Comparison of ENCODE assay signal across 1 cellular context in the genomic region with DNA sequence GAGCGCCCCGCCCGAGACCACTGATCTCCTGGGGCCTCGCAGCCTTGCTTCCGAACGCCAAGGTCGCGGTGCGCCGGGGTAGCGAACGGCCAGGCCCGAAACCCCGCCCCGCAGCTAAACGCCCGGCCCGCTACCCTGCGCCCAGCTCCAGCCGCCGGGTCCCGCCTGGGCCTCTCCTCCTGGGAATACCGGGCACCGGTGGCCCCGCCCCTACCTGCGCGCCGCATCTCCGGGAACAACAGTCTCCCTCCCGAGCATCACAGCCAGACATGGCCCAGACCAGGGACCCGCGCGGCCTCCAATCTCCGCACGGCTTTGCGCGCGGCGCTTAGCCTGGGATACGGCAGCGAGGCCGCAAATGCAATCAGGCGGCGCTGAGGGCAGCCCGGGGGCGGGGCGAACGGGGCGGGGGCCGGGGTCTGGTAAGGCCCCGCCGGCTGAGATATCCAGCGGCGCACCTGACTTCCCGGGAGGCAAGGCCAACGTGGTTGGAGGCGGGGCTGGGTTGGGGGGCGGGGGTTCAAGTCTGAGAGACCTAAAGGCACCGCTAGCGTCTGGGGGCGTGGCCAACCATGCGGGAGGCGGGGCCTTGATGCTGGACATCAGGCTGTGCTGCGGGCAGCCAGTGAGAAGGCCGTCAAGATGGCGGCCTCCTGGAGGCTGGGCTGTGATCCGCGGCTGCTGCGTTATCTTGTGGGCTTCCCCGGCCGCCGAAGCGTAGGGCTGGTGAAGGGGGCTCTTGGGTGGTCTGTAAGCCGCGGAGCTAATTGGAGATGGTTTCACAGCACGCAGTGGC.
TF ChIP-seq lines count a peak whose summit lies in the region.

A gene with protein sequence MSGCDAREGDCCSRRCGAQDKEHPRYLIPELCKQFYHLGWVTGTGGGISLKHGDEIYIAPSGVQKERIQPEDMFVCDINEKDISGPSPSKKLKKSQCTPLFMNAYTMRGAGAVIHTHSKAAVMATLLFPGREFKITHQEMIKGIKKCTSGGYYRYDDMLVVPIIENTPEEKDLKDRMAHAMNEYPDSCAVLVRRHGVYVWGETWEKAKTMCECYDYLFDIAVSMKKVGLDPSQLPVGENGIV (minus strand): TSS at position 366 of the 796 bp plus-strand sequence. CDS start 95 bp downstream, at position 271.
A gene (plus strand): TSS at position 605 of the 796 bp plus-strand sequence. CDS start 38 bp downstream, at position 643.

TF ChIP-seq in K562, 482 proteins besides CTCF, POLR2A, EP300 and RAD21 (continued from another document and continues in another):
- TF ChIP-seq EZH2 (IDR thresholded peaks at IDR 0.05; ENCODE audit: borderline replicate concordance, low read depth, low read length): no peak
- TF ChIP-seq CREBBP (IDR thresholded peaks at IDR 0.05; ENCODE audit: low read depth, low read length): no peak
- no peak for TF ChIP-seq ZSCAN29 (IDR thresholded peaks at IDR 0.05)
- TF ChIP-seq ZNF3 (CRISPR knock-in tag; IDR thresholded peaks at IDR 0.05): no peak
- TF ChIP-seq, protein P1, sequence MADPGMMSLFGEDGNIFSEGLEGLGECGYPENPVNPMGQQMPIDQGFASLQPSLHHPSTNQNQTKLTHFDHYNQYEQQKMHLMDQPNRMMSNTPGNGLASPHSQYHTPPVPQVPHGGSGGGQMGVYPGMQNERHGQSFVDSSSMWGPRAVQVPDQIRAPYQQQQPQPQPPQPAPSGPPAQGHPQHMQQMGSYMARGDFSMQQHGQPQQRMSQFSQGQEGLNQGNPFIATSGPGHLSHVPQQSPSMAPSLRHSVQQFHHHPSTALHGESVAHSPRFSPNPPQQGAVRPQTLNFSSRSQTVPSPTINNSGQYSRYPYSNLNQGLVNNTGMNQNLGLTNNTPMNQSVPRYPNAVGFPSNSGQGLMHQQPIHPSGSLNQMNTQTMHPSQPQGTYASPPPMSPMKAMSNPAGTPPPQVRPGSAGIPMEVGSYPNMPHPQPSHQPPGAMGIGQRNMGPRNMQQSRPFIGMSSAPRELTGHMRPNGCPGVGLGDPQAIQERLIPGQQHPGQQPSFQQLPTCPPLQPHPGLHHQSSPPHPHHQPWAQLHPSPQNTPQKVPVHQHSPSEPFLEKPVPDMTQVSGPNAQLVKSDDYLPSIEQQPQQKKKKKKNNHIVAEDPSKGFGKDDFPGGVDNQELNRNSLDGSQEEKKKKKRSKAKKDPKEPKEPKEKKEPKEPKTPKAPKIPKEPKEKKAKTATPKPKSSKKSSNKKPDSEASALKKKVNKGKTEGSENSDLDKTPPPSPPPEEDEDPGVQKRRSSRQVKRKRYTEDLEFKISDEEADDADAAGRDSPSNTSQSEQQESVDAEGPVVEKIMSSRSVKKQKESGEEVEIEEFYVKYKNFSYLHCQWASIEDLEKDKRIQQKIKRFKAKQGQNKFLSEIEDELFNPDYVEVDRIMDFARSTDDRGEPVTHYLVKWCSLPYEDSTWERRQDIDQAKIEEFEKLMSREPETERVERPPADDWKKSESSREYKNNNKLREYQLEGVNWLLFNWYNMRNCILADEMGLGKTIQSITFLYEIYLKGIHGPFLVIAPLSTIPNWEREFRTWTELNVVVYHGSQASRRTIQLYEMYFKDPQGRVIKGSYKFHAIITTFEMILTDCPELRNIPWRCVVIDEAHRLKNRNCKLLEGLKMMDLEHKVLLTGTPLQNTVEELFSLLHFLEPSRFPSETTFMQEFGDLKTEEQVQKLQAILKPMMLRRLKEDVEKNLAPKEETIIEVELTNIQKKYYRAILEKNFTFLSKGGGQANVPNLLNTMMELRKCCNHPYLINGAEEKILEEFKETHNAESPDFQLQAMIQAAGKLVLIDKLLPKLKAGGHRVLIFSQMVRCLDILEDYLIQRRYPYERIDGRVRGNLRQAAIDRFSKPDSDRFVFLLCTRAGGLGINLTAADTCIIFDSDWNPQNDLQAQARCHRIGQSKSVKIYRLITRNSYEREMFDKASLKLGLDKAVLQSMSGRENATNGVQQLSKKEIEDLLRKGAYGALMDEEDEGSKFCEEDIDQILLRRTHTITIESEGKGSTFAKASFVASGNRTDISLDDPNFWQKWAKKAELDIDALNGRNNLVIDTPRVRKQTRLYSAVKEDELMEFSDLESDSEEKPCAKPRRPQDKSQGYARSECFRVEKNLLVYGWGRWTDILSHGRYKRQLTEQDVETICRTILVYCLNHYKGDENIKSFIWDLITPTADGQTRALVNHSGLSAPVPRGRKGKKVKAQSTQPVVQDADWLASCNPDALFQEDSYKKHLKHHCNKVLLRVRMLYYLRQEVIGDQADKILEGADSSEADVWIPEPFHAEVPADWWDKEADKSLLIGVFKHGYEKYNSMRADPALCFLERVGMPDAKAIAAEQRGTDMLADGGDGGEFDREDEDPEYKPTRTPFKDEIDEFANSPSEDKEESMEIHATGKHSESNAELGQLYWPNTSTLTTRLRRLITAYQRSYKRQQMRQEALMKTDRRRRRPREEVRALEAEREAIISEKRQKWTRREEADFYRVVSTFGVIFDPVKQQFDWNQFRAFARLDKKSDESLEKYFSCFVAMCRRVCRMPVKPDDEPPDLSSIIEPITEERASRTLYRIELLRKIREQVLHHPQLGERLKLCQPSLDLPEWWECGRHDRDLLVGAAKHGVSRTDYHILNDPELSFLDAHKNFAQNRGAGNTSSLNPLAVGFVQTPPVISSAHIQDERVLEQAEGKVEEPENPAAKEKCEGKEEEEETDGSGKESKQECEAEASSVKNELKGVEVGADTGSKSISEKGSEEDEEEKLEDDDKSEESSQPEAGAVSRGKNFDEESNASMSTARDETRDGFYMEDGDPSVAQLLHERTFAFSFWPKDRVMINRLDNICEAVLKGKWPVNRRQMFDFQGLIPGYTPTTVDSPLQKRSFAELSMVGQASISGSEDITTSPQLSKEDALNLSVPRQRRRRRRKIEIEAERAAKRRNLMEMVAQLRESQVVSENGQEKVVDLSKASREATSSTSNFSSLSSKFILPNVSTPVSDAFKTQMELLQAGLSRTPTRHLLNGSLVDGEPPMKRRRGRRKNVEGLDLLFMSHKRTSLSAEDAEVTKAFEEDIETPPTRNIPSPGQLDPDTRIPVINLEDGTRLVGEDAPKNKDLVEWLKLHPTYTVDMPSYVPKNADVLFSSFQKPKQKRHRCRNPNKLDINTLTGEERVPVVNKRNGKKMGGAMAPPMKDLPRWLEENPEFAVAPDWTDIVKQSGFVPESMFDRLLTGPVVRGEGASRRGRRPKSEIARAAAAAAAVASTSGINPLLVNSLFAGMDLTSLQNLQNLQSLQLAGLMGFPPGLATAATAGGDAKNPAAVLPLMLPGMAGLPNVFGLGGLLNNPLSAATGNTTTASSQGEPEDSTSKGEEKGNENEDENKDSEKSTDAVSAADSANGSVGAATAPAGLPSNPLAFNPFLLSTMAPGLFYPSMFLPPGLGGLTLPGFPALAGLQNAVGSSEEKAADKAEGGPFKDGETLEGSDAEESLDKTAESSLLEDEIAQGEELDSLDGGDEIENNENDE (IDR thresholded peaks at IDR 0.05; ENCODE audit: low read depth, low read length): no peak
- no peak for TF ChIP-seq HLTF (IDR thresholded peaks at IDR 0.05)
- TF ChIP-seq DMBX1 (CRISPR knock-in tag; IDR thresholded peaks at IDR 0.05; ENCODE audit: borderline replicate concordance): no peak; the same call in 1 of the 2 replicates
- TF ChIP-seq, protein P2, sequence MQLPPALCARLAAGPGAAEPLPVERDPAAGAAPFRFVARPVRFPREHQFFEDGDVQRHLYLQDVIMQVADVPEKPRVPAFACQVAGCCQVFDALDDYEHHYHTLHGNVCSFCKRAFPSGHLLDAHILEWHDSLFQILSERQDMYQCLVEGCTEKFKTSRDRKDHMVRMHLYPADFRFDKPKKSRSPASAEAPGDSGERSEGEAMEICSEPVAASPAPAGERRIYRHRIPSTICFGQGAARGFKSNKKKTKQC (CRISPR knock-in tag; IDR thresholded peaks at IDR 0.05): peak; percentile 86
- TF ChIP-seq, protein P3, sequence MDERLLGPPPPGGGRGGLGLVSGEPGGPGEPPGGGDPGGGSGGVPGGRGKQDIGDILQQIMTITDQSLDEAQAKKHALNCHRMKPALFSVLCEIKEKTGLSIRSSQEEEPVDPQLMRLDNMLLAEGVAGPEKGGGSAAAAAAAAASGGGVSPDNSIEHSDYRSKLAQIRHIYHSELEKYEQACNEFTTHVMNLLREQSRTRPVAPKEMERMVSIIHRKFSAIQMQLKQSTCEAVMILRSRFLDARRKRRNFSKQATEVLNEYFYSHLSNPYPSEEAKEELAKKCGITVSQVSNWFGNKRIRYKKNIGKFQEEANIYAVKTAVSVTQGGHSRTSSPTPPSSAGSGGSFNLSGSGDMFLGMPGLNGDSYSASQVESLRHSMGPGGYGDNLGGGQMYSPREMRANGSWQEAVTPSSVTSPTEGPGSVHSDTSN (CRISPR knock-in tag; IDR thresholded peaks at IDR 0.05; ENCODE audit: low read depth): no peak
- TF ChIP-seq, protein P3 (tag; conservative IDR thresholded peaks at IDR 0.05; ENCODE audit: low read depth): no peak
- TF ChIP-seq RBM14 (IDR thresholded peaks at IDR 0.05; ENCODE audit: borderline replicate concordance, insufficient read depth, low read depth, low read length): 0 out of 2 replicates have a peak, but pooled peaks have one; percentile 64
- TF ChIP-seq PPARD (CRISPR knock-in tag; IDR thresholded peaks at IDR 0.05): no peak
- TF ChIP-seq KAT8 (IDR thresholded peaks at IDR 0.05; ENCODE audit: low read depth): no peak
- TF ChIP-seq SOX6 (IDR thresholded peaks at IDR 0.05): peak; percentile 27; the same call in 1 of the 2 replicates
- no peak for TF ChIP-seq HDAC6 (IDR thresholded peaks at IDR 0.05; ENCODE audit: low read depth, low read length)
- peak; percentile 67 for TF ChIP-seq RB1 (IDR thresholded peaks at IDR 0.05; ENCODE audit: low read depth)
- no peak for TF ChIP-seq RBM22 (IDR thresholded peaks at IDR 0.05; ENCODE audit: low read depth, low read length, poor library complexity, severe bottlenecking)
- TF ChIP-seq PYGO2 (tag; IDR thresholded peaks at IDR 0.05): no peak
- TF ChIP-seq ZNF197 (CRISPR knock-in tag; IDR thresholded peaks at IDR 0.05; ENCODE audit: low read depth): no peak
- TF ChIP-seq, protein P4, sequence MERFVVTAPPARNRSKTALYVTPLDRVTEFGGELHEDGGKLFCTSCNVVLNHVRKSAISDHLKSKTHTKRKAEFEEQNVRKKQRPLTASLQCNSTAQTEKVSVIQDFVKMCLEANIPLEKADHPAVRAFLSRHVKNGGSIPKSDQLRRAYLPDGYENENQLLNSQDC (CRISPR knock-in tag; IDR thresholded peaks at IDR 0.05): 0 out of 2 replicates have a peak, but pooled peaks have one; percentile 58
- no peak for TF ChIP-seq RHOXF2B (CRISPR knock-in tag; conservative IDR thresholded peaks at IDR 0.05)
- TF ChIP-seq, protein P5, sequence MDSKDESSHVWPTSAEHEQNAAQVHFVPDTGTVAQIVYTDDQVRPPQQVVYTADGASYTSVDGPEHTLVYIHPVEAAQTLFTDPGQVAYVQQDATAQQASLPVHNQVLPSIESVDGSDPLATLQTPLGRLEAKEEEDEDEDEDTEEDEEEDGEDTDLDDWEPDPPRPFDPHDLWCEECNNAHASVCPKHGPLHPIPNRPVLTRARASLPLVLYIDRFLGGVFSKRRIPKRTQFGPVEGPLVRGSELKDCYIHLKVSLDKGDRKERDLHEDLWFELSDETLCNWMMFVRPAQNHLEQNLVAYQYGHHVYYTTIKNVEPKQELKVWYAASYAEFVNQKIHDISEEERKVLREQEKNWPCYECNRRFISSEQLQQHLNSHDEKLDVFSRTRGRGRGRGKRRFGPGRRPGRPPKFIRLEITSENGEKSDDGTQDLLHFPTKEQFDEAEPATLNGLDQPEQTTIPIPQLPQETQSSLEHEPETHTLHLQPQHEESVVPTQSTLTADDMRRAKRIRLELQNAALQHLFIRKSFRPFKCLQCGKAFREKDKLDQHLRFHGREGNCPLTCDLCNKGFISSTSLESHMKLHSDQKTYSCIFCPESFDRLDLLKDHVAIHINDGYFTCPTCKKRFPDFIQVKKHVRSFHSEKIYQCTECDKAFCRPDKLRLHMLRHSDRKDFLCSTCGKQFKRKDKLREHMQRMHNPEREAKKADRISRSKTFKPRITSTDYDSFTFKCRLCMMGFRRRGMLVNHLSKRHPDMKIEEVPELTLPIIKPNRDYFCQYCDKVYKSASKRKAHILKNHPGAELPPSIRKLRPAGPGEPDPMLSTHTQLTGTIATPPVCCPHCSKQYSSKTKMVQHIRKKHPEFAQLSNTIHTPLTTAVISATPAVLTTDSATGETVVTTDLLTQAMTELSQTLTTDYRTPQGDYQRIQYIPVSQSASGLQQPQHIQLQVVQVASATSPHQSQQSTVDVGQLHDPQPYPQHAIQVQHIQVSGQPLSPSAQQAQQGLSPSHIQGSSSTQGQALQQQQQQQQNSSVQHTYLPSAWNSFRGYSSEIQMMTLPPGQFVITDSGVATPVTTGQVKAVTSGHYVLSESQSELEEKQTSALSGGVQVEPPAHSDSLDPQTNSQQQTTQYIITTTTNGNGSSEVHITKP (IDR thresholded peaks at IDR 0.05; ENCODE audit: partially characterized antibody): no peak
- TF ChIP-seq, protein P6, sequence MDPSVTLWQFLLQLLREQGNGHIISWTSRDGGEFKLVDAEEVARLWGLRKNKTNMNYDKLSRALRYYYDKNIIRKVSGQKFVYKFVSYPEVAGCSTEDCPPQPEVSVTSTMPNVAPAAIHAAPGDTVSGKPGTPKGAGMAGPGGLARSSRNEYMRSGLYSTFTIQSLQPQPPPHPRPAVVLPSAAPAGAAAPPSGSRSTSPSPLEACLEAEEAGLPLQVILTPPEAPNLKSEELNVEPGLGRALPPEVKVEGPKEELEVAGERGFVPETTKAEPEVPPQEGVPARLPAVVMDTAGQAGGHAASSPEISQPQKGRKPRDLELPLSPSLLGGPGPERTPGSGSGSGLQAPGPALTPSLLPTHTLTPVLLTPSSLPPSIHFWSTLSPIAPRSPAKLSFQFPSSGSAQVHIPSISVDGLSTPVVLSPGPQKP (CRISPR knock-in tag; IDR thresholded peaks at IDR 0.05): no peak
- no peak for TF ChIP-seq HOXB6 (CRISPR knock-in tag; IDR thresholded peaks at IDR 0.05; ENCODE audit: borderline replicate concordance)
- no peak for TF ChIP-seq ZNF347 (CRISPR knock-in tag; IDR thresholded peaks at IDR 0.05; ENCODE audit: low read depth)
- TF ChIP-seq, protein P7, sequence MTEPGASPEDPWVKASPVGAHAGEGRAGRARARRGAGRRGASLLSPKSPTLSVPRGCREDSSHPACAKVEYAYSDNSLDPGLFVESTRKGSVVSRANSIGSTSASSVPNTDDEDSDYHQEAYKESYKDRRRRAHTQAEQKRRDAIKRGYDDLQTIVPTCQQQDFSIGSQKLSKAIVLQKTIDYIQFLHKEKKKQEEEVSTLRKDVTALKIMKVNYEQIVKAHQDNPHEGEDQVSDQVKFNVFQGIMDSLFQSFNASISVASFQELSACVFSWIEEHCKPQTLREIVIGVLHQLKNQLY (CRISPR knock-in tag; conservative IDR thresholded peaks at IDR 0.05): no peak
- TF ChIP-seq, protein P8, sequence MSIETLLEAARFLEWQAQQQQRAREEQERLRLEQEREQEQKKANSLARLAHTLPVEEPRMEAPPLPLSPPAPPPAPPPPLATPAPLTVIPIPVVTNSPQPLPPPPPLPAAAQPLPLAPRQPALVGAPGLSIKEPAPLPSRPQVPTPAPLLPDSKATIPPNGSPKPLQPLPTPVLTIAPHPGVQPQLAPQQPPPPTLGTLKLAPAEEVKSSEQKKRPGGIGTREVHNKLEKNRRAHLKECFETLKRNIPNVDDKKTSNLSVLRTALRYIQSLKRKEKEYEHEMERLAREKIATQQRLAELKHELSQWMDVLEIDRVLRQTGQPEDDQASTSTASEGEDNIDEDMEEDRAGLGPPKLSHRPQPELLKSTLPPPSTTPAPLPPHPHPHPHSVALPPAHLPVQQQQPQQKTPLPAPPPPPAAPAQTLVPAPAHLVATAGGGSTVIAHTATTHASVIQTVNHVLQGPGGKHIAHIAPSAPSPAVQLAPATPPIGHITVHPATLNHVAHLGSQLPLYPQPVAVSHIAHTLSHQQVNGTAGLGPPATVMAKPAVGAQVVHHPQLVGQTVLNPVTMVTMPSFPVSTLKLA (conservative IDR thresholded peaks at IDR 0.05): peak; percentile 34 to 73; a peak in 2 of 4 replicates
